In genomic region chr22:50270302-50271010, GRCh38 we compare ENCODE assay signal across 8 cellular contexts. TPM values are rescaled to one million over a fixed set of nuclear protein-coding genes. Genes with fewer than 3 reads are reported as not detected.
DNase-seq lines count a peak whose midpoint lies in the region; ATAC-seq and TF ChIP-seq lines count a peak whose summit lies in the region.

MAPK11 (minus strand) TSS chr22:50270380; CDS start chr22:50270292, 88 bp downstream.

- H3K4me3 ChIP-seq in mucosa of descending colon, result no peak within 1 kb of the TSS

- peaks cover 38% of the 10 kb centered on the region for H3K4me1 ChIP-seq in mucosa of descending colon (ENCODE audit: low read depth)

- TF ChIP-seq CTCF in mucosa of descending colon (IDR thresholded peaks at IDR 0.05), result no peak

- peak; percentile 64 for DNase-seq in NK-92 treated with Interleukin-12 subunit alpha and Interleukin-12 subunit beta, amount 100 ng/mL, for 24 hours (lab: John Stamatoyannopoulos, UW)
- DNase-seq in NK-92 (lab: John Stamatoyannopoulos, UW; ENCODE audit: unreplicated experiment) (no peak), NCI-H226 (peak; percentile 56), mucosa of descending colon (peak; percentile 73 to 85 (median 83))
- DNase-seq in activated CD8-positive, alpha-beta memory T cell treated with anti-CD3 and anti-CD28 coated beads, Interleukin-2, amount 50 U/mL, for 4 hours, result peak; percentile 72
- DNase-seq in stimulated activated CD8-positive, alpha-beta memory T cell treated with anti-CD3 and anti-CD28 coated beads, Interleukin-4, amount 100 ng/mL, for 4 hours (ENCODE audit: low read depth in 2 of 2, low spot score in 1 of 2), result peak; percentile 41 to 65

- intact Hi-C loops in mucosa of descending colon (cut with DNase I, micrococcal nuclease), result no loop called here

- ATAC-seq in mucosa of descending colon, result peak; percentile 49
- no peak for ATAC-seq in GM19351 (IDR thresholded peaks at IDR 0.05; ENCODE audit: unreplicated experiment)

- in situ Hi-C loops in endometrial microvascular endothelial cells (cut with HindIII; ENCODE audit: inconsistent ontology term, low pct_unique_long_range_greater_than_20kb, low sequenced_read_pairs), result no loop called here

- H3K36me3 ChIP-seq in mucosa of descending colon (ENCODE audit: low read depth), result no peaks in the 10 kb centered on the region

- H3K9me3 ChIP-seq in mucosa of descending colon, result no peaks in the 10 kb centered on the region

RNA-seq across cellular contexts. Expression of gene MAPK11, which starts in this region (rescaled TPM):
- total RNA-seq in endometrial microvascular endothelial cells (ENCODE audit: inconsistent ontology term), result 26.9 TPM
- 1 to 10 TPM; 1.8 to 4.3 (median 3.2) TPM for total RNA-seq in mucosa of descending colon
